In genomic region chr19:3938300-3938950, GRCh38 we compare ENCODE assay signal across 13 cellular contexts. TPM values are rescaled to one million over a fixed set of nuclear protein-coding genes. Genes with fewer than 3 reads are reported as not detected.
"Had no signal": no experiment of that assay in that cellular context is flagged by ENCODE, and none has a peak within 500 bp of the region (broad histone marks: within the 10 kb centered on the region; RNA-seq: fewer than 3 reads in every experiment).

No MANE protein-coding gene starts in this region.

RNA-seq across cellular contexts. Expression of gene NMRK2, which starts 5.6 kb away (rescaled TPM):
- total RNA-seq: activated CD4-positive, alpha-beta memory T cell treated with anti-CD3 and anti-CD28 coated beads, Interleukin-2, amount 10 ng/mL, durations not matched to agents 7 days and 5 days; activated CD4-positive, alpha-beta T cell treated with anti-CD3 and anti-CD28 coated beads, Interleukin-2, amount 10 ng/mL, durations not matched to agents 7 days and 5 days; activated naive CD4-positive, alpha-beta T cell treated with anti-CD3 and anti-CD28 coated beads, Interleukin-2, amount 50 U/mL, for 72 hours; activated naive CD8-positive, alpha-beta T cell treated with anti-CD3 and anti-CD28 coated beads, Interleukin-2, amount 10 ng/mL, durations not matched to agents 7 days and 5 days; activated T-cell treated with anti-CD3 and anti-CD28 coated beads, Interleukin-2, amount 50 U/mL, for 72 hours; ascending aorta; dermis microvascular lymphatic vessel endothelial cell; epithelial cell of proximal tubule; esophagus mucosa; foreskin keratinocyte; glomerular endothelial cell; T-helper 2 cell treated with Interferon-gamma antibody and Interleukin-4, amounts not matched to agents 100 ng/mL and 5 ng/mL, for 36 hours had no signal
- polyA plus RNA-seq: foreskin keratinocyte had no signal

RNA-seq across cellular contexts. Expression of gene ATCAY, which starts 57.9 kb away (rescaled TPM):
- total RNA-seq: activated CD4-positive, alpha-beta memory T cell treated with anti-CD3 and anti-CD28 coated beads, Interleukin-2, amount 10 ng/mL, durations not matched to agents 7 days and 5 days; activated CD4-positive, alpha-beta T cell treated with anti-CD3 and anti-CD28 coated beads, Interleukin-2, amount 10 ng/mL, durations not matched to agents 7 days and 5 days; activated naive CD8-positive, alpha-beta T cell treated with anti-CD3 and anti-CD28 coated beads, Interleukin-2, amount 10 ng/mL, durations not matched to agents 7 days and 5 days; ascending aorta; dermis microvascular lymphatic vessel endothelial cell; epithelial cell of proximal tubule; esophagus mucosa; foreskin keratinocyte; glomerular endothelial cell; heart right ventricle; T-helper 2 cell treated with Interferon-gamma antibody and Interleukin-4, amounts not matched to agents 100 ng/mL and 5 ng/mL, for 36 hours had no signal
- polyA plus RNA-seq: foreskin keratinocyte, heart right ventricle had no signal
